10 cellular contexts compared by ENCODE assay signal in genomic region chr14:90599748-90600507, GRCh38.
DNase-seq lines count a peak whose midpoint lies in the region; ATAC-seq and TF ChIP-seq lines count a peak whose summit lies in the region.
"Had no signal": no experiment of that assay in that cellular context is flagged by ENCODE, and none has a peak within 500 bp of the region (broad histone marks: within the 10 kb centered on the region; RNA-seq: fewer than 3 reads in every experiment).

No MANE protein-coding gene starts in this region.

- no peaks in the 10 kb centered on the region for H3K9me3 ChIP-seq in skeletal muscle tissue (ENCODE audit: control insufficient read depth in 3 of 3, low read length in 3 of 3)

- H3K4me1 Mint-ChIP-seq in WTC11 = peaks cover 46% of the 10 kb centered on the region
- H3K4me1 Mint-ChIP-seq in glutamatergic neuron (ENCODE audit: low read depth, unreplicated experiment) = peaks cover 43% of the 10 kb centered on the region
- no peaks in the 10 kb centered on the region for H3K4me1 Mint-ChIP-seq in effector memory CD8-positive, alpha-beta T cell (ENCODE audit: low read depth in 2 of 2)
- H3K4me1 Mint-ChIP-seq in immature natural killer cell = no peaks in the 10 kb centered on the region

- H3K36me3 Mint-ChIP-seq in WTC11 (no peaks in the 10 kb centered on the region), glutamatergic neuron (ENCODE audit: unreplicated experiment) (no peaks in the 10 kb centered on the region), immature natural killer cell (no peaks in the 10 kb centered on the region)
- no peaks in the 10 kb centered on the region for H3K36me3 Mint-ChIP-seq in effector memory CD8-positive, alpha-beta T cell (ENCODE audit: insufficient read depth)

- TF ChIP-seq CTCF in WTC11 (IDR thresholded peaks at IDR 0.05) = no peak
- TF ChIP-seq CTCF in glutamatergic neuron (IDR thresholded peaks at IDR 0.05; ENCODE audit: partially characterized antibody, unreplicated experiment) = no peak

- H3K27ac ChIP-seq in skeletal muscle tissue (ENCODE audit: low read depth, low read length) = no peak overlapping the region
- H3K27ac ChIP-seq: 22Rv1 had no signal

- no peaks in the 10 kb centered on the region for H3K36me3 ChIP-seq in skeletal muscle tissue (ENCODE audit: control insufficient read depth in 3 of 3, insufficient read depth in 3 of 3, low read length in 3 of 3)

- CTCF ChIA-PET in WTC11 (lab: Charles Lee) = interaction anchor here (0.6 to 1.4 kb wide), 5 partner anchors 9 to 190 kb away, joined by 3 to 6 read pairs (median 5); no protein-coding TSS in a partner anchor

- POLR2A ChIA-PET in WTC11 (lab: Charles Lee) = no interaction called here

- H3K4me3 ChIP-seq in skeletal muscle tissue (ENCODE audit: low read length in 3 of 3) = peak overlapping the region in 1 of 3 donors; percentile 41

- no peaks in the 10 kb centered on the region for H3K27me3 ChIP-seq in skeletal muscle tissue (ENCODE audit: control insufficient read depth in 3 of 3, insufficient read depth in 3 of 3, low read length in 3 of 3)

- peak overlapping the region in 2 of 3 donors; percentile 28 to 38 for H3K9ac ChIP-seq in skeletal muscle tissue (ENCODE audit: low read depth in 1 of 3, low read length in 3 of 3)

- DNase-seq in DMS 273 (lab: John Stamatoyannopoulos, UW; ENCODE audit: unreplicated experiment) (peak; percentile 59), DMS 273 treated with DMSO at 0.1 percent for 48 hours (lab: John Stamatoyannopoulos, UW) (no peak), WTC11 (ENCODE audit: low spot score) (no peak), glutamatergic neuron (peak; percentile 58), immature natural killer cell (no peak)
- DNase-seq in effector memory CD8-positive, alpha-beta T cell = no peak
- DNase-seq: activated T-cell treated with anti-CD3 and anti-CD28 coated beads, Interleukin-2, amount 50 U/mL, for 24 hours had no signal

- no peaks in the 10 kb centered on the region for H3K27me3 Mint-ChIP-seq in WTC11 (ENCODE audit: low read depth)
- H3K27me3 Mint-ChIP-seq in glutamatergic neuron (ENCODE audit: unreplicated experiment) = peaks cover 8% of the 10 kb centered on the region
- H3K27me3 Mint-ChIP-seq in effector memory CD8-positive, alpha-beta T cell = peaks cover 9 to 50% of the 10 kb centered on the region in 2 donors
- peaks cover 4 to 13% (median 6%) of the 10 kb centered on the region in 3 donors for H3K27me3 Mint-ChIP-seq in immature natural killer cell (ENCODE audit: low read depth in 3 of 3)

- H3K4me1 ChIP-seq in skeletal muscle tissue (ENCODE audit: control insufficient read depth in 3 of 3, insufficient read depth in 3 of 3, low read length in 3 of 3) = peaks cover 9 to 17% (median 12%) of the 10 kb centered on the region in 3 donors

- no peak overlapping the region for H3K27ac Mint-ChIP-seq in WTC11
- H3K27ac Mint-ChIP-seq in glutamatergic neuron (ENCODE audit: unreplicated experiment) = peak overlapping the region; percentile 83
- H3K27ac Mint-ChIP-seq in effector memory CD8-positive, alpha-beta T cell = no peak overlapping the region
- H3K27ac Mint-ChIP-seq in immature natural killer cell = no peak overlapping the region
- H3K27ac Mint-ChIP-seq: activated T-cell treated with anti-CD3 and anti-CD28 coated beads, Interleukin-2, amount 50 U/mL, for 24 hours had no signal

- H3K9me3 Mint-ChIP-seq in WTC11 (no peaks in the 10 kb centered on the region), glutamatergic neuron (ENCODE audit: unreplicated experiment) (peaks cover 14% of the 10 kb centered on the region), immature natural killer cell (no peaks in the 10 kb centered on the region)
- H3K9me3 Mint-ChIP-seq in effector memory CD8-positive, alpha-beta T cell = no peaks in the 10 kb centered on the region
- H3K9me3 Mint-ChIP-seq: activated T-cell treated with anti-CD3 and anti-CD28 coated beads, Interleukin-2, amount 50 U/mL, for 24 hours had no signal

- ATAC-seq in WTC11 (peak; percentile 61; the same call in 1 of the 2 replicates), GM18517 (IDR thresholded peaks at IDR 0.05; ENCODE audit: unreplicated experiment) (no peak)
- ATAC-seq in effector memory CD8-positive, alpha-beta T cell (replicated peaks) = no peak

- H3K4me3 Mint-ChIP-seq in WTC11 = no peak overlapping the region
- peak overlapping the region; percentile 44 for H3K4me3 Mint-ChIP-seq in glutamatergic neuron (ENCODE audit: unreplicated experiment)
- no peak overlapping the region for H3K4me3 Mint-ChIP-seq in effector memory CD8-positive, alpha-beta T cell
- H3K4me3 Mint-ChIP-seq in immature natural killer cell = no peak overlapping the region
- H3K4me3 Mint-ChIP-seq: activated T-cell treated with anti-CD3 and anti-CD28 coated beads, Interleukin-2, amount 50 U/mL, for 24 hours had no signal

TF ChIP-seq in WTC11, 78 proteins besides CTCF, POLR2A, EP300 and RAD21:
- no peak for TF ChIP-seq GRHL2 (CRISPR knock-in tag; IDR thresholded peaks at IDR 0.05; ENCODE audit: insufficient replicate concordance, severe bottlenecking)
- TF ChIP-seq NFE2L1 (CRISPR knock-in tag; IDR thresholded peaks at IDR 0.05) = 0 out of 2 replicates have a peak, but pooled peaks have one; percentile 42
- TF ChIP-seq, protein P1, sequence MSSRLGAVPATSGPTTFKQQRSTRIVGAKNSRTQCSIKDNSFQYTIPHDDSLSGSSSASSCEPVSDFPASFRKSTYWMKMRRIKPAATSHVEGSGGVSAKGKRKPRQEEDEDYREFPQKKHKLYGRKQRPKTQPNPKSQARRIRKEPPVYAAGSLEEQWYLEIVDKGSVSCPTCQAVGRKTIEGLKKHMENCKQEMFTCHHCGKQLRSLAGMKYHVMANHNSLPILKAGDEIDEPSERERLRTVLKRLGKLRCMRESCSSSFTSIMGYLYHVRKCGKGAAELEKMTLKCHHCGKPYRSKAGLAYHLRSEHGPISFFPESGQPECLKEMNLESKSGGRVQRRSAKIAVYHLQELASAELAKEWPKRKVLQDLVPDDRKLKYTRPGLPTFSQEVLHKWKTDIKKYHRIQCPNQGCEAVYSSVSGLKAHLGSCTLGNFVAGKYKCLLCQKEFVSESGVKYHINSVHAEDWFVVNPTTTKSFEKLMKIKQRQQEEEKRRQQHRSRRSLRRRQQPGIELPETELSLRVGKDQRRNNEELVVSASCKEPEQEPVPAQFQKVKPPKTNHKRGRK (CRISPR knock-in tag; IDR thresholded peaks at IDR 0.05; ENCODE audit: borderline replicate concordance) = no peak
TF ChIP-seq in WTC11: peak in this region for 1.

Comparison
In these comparisons a context has a peak if more than half of its experiments do, and no peak if none do; other contexts are left out.
1. DNase-seq: peak in DMS 273 (single experiment) and glutamatergic neuron (single experiment); none in DMS 273 treated with DMSO at 0.1 percent for 48 hours (single experiment), WTC11 (single experiment), effector memory CD8-positive, alpha-beta T cell (0 of 3) and immature natural killer cell (0 of 3).